ENCODE assay signal across 25 cellular contexts in genomic region chr5:76425940-76426339, GRCh38. TPM values are rescaled to one million over a fixed set of nuclear protein-coding genes. Genes with fewer than 3 reads are reported as not detected.
DNase-seq lines count a peak whose midpoint lies in the region; ATAC-seq and TF ChIP-seq lines count a peak whose summit lies in the region.
"Had no signal": no experiment of that assay in that cellular context is flagged by ENCODE, and none has a peak within 500 bp of the region (broad histone marks: within the 10 kb centered on the region; RNA-seq: fewer than 3 reads in every experiment).

No MANE protein-coding gene starts in this region.

- peak overlapping the region; percentile 6 for H3K27ac Mint-ChIP-seq in central memory CD8-positive, alpha-beta T cell (ENCODE audit: low read depth)
- H3K27ac Mint-ChIP-seq in immature natural killer cell, result peak overlapping the region; percentile 52 to 91 (median 84)
- H3K27ac Mint-ChIP-seq: activated B cell treated with CpG ODN at 0.5 μM for 24 hours, type B pancreatic cell had no signal

- no peak overlapping the region for H3K4me3 Mint-ChIP-seq in central memory CD8-positive, alpha-beta T cell
- H3K4me3 Mint-ChIP-seq in immature natural killer cell, result peak overlapping the region in 4 of 5 donors; percentile 38 to 61 (median 54)
- H3K4me3 Mint-ChIP-seq: activated B cell treated with CpG ODN at 0.5 μM for 24 hours; activated naive CD4-positive, alpha-beta T cell treated with anti-CD3 and anti-CD28 coated beads, Interleukin-2, amount 50 U/mL, for 24 hours; naive B cell had no signal

- peaks cover 71% of the 10 kb centered on the region for H3K4me1 Mint-ChIP-seq in central memory CD8-positive, alpha-beta T cell
- peaks cover 84 to 91% of the 10 kb centered on the region in 2 donors for H3K4me1 Mint-ChIP-seq in immature natural killer cell

- peaks cover 7% of the 10 kb centered on the region for H3K36me3 Mint-ChIP-seq in central memory CD8-positive, alpha-beta T cell (ENCODE audit: insufficient read depth)
- peaks cover 0 to 6% (median 3%) of the 10 kb centered on the region in 3 donors for H3K36me3 Mint-ChIP-seq in immature natural killer cell
- H3K36me3 Mint-ChIP-seq: naive B cell, type B pancreatic cell had no signal

- no peak for TF ChIP-seq CTCF in GM20000 (IDR thresholded peaks at IDR 0.05; ENCODE audit: extremely low read depth, missing control alignments)

- H3K9me3 Mint-ChIP-seq in central memory CD8-positive, alpha-beta T cell, result no peaks in the 10 kb centered on the region
- H3K9me3 Mint-ChIP-seq in immature natural killer cell, result no peaks in the 10 kb centered on the region
- H3K9me3 Mint-ChIP-seq: activated B cell treated with CpG ODN at 0.5 μM for 24 hours; activated naive CD4-positive, alpha-beta T cell treated with anti-CD3 and anti-CD28 coated beads, Interleukin-2, amount 50 U/mL, for 24 hours; naive B cell; type B pancreatic cell had no signal

- DNase-seq in NCI-H748 (lab: John Stamatoyannopoulos, UW; ENCODE audit: unreplicated experiment) (peak; percentile 37), NCI-H748 treated with DMSO at 0.1 percent for 48 hours (lab: John Stamatoyannopoulos, UW) (no peak), immature natural killer cell (no peak), SIG-M5 (lab: John Stamatoyannopoulos, UW) (no peak), NCI-H226 (no peak), GM20000 (ENCODE audit: low spot score) (no peak)
- DNase-seq in central memory CD8-positive, alpha-beta T cell (ENCODE audit: low spot score in 2 of 2), result no peak
- DNase-seq: 8988T; activated B cell treated with CpG ODN at 0.5 μM for 24 hours; activated CD4-positive, alpha-beta T cell treated with anti-CD3 and anti-CD28 coated beads, Interleukin-2, amount 50 U/mL, for 4 hours; caudate nucleus; DND-41; HCEC 1CT; islet precursor cell; left ventricle myocardium superior; naive B cell; NCI-H1092; NCI-H187 treated with DMSO at 0.1 percent for 48 hours; NCI-H774; stimulated activated CD8-positive, alpha-beta memory T cell treated with anti-CD3 and anti-CD28 coated beads, Interleukin-4, amount 100 ng/mL, for 48 hours; SW 1271; T1000 had no signal

- H3K27me3 Mint-ChIP-seq in central memory CD8-positive, alpha-beta T cell, result no peaks in the 10 kb centered on the region
- peaks cover 0 to 3% (median 0%) of the 10 kb centered on the region in 3 donors for H3K27me3 Mint-ChIP-seq in immature natural killer cell (ENCODE audit: low read depth in 3 of 3)
- H3K27me3 Mint-ChIP-seq: activated B cell treated with CpG ODN at 0.5 μM for 24 hours; activated naive CD4-positive, alpha-beta T cell treated with anti-CD3 and anti-CD28 coated beads, Interleukin-2, amount 50 U/mL, for 24 hours; naive B cell; type B pancreatic cell had no signal

- ATAC-seq in central memory CD8-positive, alpha-beta T cell (replicated peaks; ENCODE audit: extremely low read depth, poor library complexity, severe bottlenecking), result no peak
- ATAC-seq in GM19351 (IDR thresholded peaks at IDR 0.05; ENCODE audit: unreplicated experiment), result no peak
- ATAC-seq: left ventricle myocardium superior had no signal

RNA-seq across cellular contexts. Expression of gene IQGAP2, which starts 22.9 kb away (rescaled TPM):
- 10 to 100 TPM; 38.8 to 92.5 (median 43.6) TPM for polyA plus RNA-seq in immature natural killer cell
